Comparison of ENCODE assay signal across 7 cellular contexts in the genomic region with DNA sequence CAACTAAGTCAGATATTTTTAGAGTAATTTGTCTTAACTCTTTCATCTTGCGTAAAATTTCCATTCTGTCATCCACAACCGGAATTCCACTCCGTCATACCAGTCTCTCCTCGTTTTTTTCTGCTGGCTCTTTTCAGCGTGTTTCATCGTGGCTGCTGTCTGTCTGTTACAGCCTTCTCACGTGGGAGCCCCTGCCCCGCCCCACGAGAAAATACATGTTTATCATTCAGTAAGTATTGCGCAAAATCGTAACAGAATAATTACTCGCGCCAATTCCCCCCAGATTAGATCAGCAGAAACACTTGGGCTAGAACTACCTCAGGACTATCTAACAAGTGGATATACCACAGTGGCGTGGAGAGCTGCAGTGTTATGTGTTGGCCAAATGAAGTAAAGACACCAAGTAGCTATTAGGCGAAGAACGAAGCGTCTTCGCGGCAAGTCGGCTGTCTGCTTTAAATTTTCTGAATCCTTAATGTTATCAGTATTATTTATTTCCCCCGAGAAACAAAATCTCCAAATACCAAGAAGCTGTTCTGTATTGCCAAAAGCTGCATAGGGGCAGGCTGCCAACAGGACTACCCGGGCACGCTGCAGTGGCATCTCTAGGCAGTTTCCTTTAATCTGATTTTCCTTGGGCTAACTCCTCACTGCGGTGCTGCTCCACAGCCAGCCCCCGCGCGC. TPM values are rescaled to one million over a fixed set of nuclear protein-coding genes. Genes with fewer than 3 reads are reported as not detected.
DNase-seq lines count a peak whose midpoint lies in the region; ATAC-seq lines count a peak whose summit lies in the region.

No MANE protein-coding gene starts in this region.

- no peak overlapping the region for H4K8ac ChIP-seq in trophoblast cell (ENCODE audit: low read depth, low read length)

- no peaks in the 10 kb centered on the region for H3K27me3 ChIP-seq in trophoblast cell (ENCODE audit: insufficient read depth, low read length)

- no peak overlapping the region for H3K14ac ChIP-seq in trophoblast cell (ENCODE audit: low read length)

- peaks cover 7% of the 10 kb centered on the region for H3K79me1 ChIP-seq in trophoblast cell (ENCODE audit: low read length)

- peaks cover 0 to 6% of the 10 kb centered on the region in 2 experiments for H3K4me1 ChIP-seq in trophoblast cell (ENCODE audit: control insufficient read depth in 1 of 2, insufficient read depth in 2 of 2, low read length in 2 of 2)

- no peak overlapping the region for H2AK5ac ChIP-seq in trophoblast cell (ENCODE audit: low read length)

- peak overlapping the region; percentile 81 for H3K4me3 ChIP-seq in trophoblast cell (ENCODE audit: low read depth, low read length)

- H3K4ac ChIP-seq in trophoblast cell (ENCODE audit: low read depth, low read length): no peak overlapping the region

- no peak overlapping the region for H3K27ac ChIP-seq in trophoblast cell (ENCODE audit: low read depth, low read length)

- H2BK5ac ChIP-seq in trophoblast cell (ENCODE audit: low read depth, low read length, poor library complexity): no peak overlapping the region

- no peaks in the 10 kb centered on the region for H3K36me3 ChIP-seq in trophoblast cell (ENCODE audit: control insufficient read depth in 1 of 2, insufficient read depth in 2 of 2, low read length in 2 of 2)

- CTCF ChIA-PET in activated naive CD4-positive, alpha-beta T cell treated with anti-CD3 and anti-CD28 coated beads, Interleukin-2, amount 10 ng/mL, durations not matched to agents 7 days and 5 days (lab: Charles Lee): interaction anchor here (0.6 to 1.7 kb wide), 5 partner anchors 59 to 759 kb away, joined by 3 to 5 read pairs (median 4); a partner anchor contains a TSS

- WGBS in trophoblast cell (ENCODE audit: extremely low coverage, insufficient coverage, insufficient read length): no CpG with 5 or more reads among the region's 27 CpGs

- no peaks in the 10 kb centered on the region for H3K36me3 Mint-ChIP-seq in activated naive CD4-positive, alpha-beta T cell treated with anti-CD3 and anti-CD28 coated beads, Interleukin-2, amount 10 ng/mL, durations not matched to agents 7 days and 5 days

- H3K9me3 ChIP-seq in trophoblast cell (ENCODE audit: insufficient read depth, low read depth, low read length): peaks cover 1% of the 10 kb centered on the region

- no peaks in the 10 kb centered on the region for H3K27me3 Mint-ChIP-seq in activated naive CD4-positive, alpha-beta T cell treated with anti-CD3 and anti-CD28 coated beads, Interleukin-2, amount 10 ng/mL, durations not matched to agents 7 days and 5 days

- H4K91ac ChIP-seq in trophoblast cell (ENCODE audit: low read depth, low read length): no peak overlapping the region

- peak overlapping the region; percentile 60 for H3K27ac Mint-ChIP-seq in activated naive CD4-positive, alpha-beta T cell treated with anti-CD3 and anti-CD28 coated beads, Interleukin-2, amount 10 ng/mL, durations not matched to agents 7 days and 5 days

- H3K23ac ChIP-seq in trophoblast cell (ENCODE audit: low read length): no peak overlapping the region

- H3K79me2 ChIP-seq in trophoblast cell (ENCODE audit: control insufficient read depth, insufficient read depth, low read length, poor library complexity): peaks cover 4% of the 10 kb centered on the region

- ATAC-seq in GM18508 (IDR thresholded peaks at IDR 0.05; ENCODE audit: insufficient read depth, unreplicated experiment): peak; percentile 30
- ATAC-seq in HG02981 (IDR thresholded peaks at IDR 0.05; ENCODE audit: unreplicated experiment): peak; percentile 4
- ATAC-seq in GM18520 (IDR thresholded peaks at IDR 0.05; ENCODE audit: unreplicated experiment): no peak

- H4K12ac ChIP-seq in trophoblast cell (ENCODE audit: low read depth, low read length): no peak overlapping the region

- peak; percentile 71 for DNase-seq in OCI-M1 (lab: John Stamatoyannopoulos, UW)
- DNase-seq in activated naive CD4-positive, alpha-beta T cell treated with anti-CD3 and anti-CD28 coated beads, Interleukin-2, amount 10 ng/mL, durations not matched to agents 7 days and 5 days: peak; percentile 52
- peak; percentile 56 for DNase-seq in glomerular endothelial cell (ENCODE audit: extremely low read depth, low read depth, low spot score)
- peak; percentile 87 to 98 for DNase-seq in trophoblast cell

- peak overlapping the region; percentile 56 for H2AFZ ChIP-seq in trophoblast cell (ENCODE audit: insufficient read depth, low read length, poor library complexity)

- H2BK120ac ChIP-seq in trophoblast cell (ENCODE audit: insufficient read depth, low read length, poor library complexity): no peak overlapping the region

- H2BK12ac ChIP-seq in trophoblast cell (ENCODE audit: low read length): no peak overlapping the region

- no peak overlapping the region for H3K18ac ChIP-seq in trophoblast cell (ENCODE audit: low read length)

- H3K9ac ChIP-seq in trophoblast cell (ENCODE audit: low read length): peak overlapping the region; percentile 24

- H3K4me1 Mint-ChIP-seq in activated naive CD4-positive, alpha-beta T cell treated with anti-CD3 and anti-CD28 coated beads, Interleukin-2, amount 10 ng/mL, durations not matched to agents 7 days and 5 days: peaks cover 28% of the 10 kb centered on the region

- H3K9me3 Mint-ChIP-seq in activated naive CD4-positive, alpha-beta T cell treated with anti-CD3 and anti-CD28 coated beads, Interleukin-2, amount 10 ng/mL, durations not matched to agents 7 days and 5 days: no peaks in the 10 kb centered on the region

- peak overlapping the region; percentile 85 for H3K4me3 Mint-ChIP-seq in activated naive CD4-positive, alpha-beta T cell treated with anti-CD3 and anti-CD28 coated beads, Interleukin-2, amount 10 ng/mL, durations not matched to agents 7 days and 5 days

- peak overlapping the region; percentile 75 for H3K4me2 ChIP-seq in trophoblast cell (ENCODE audit: low read length)

RNA-seq across cellular contexts. Expression of a gene that starts 0.6 kb away (rescaled TPM):
- total RNA-seq in glomerular endothelial cell: 36.1 and 65.2 TPM in 2 replicates
- polyA plus RNA-seq in trophoblast cell (2013): 16.8 and 17.7 TPM in 2 replicates
